Comparison of ENCODE assay signal across 8 cellular contexts in genomic region chr3:56921573-56922571, GRCh38.
A peak's percentile ranks its signal among the peaks of the same experiment; 100 is the strongest.
DNase-seq lines count a peak whose midpoint lies in the region; ATAC-seq and TF ChIP-seq lines count a peak whose summit lies in the region.

No MANE protein-coding gene starts in this region.

- peak overlapping the region; percentile 73 for H3K4me3 Mint-ChIP-seq in activated CD8-positive, alpha-beta T cell treated with anti-CD3 and anti-CD28 coated beads, Interleukin-2, amount 10 ng/mL, durations not matched to agents 7 days and 5 days

- H3K27ac Mint-ChIP-seq in activated CD8-positive, alpha-beta T cell treated with anti-CD3 and anti-CD28 coated beads, Interleukin-2, amount 10 ng/mL, durations not matched to agents 7 days and 5 days: peak overlapping the region; percentile 94

- ATAC-seq in activated CD8-positive, alpha-beta T cell treated with anti-CD3 and anti-CD28 coated beads, Interleukin-2, amount 10 ng/mL, durations not matched to agents 7 days and 5 days: peak; percentile 45

- no peaks in the 10 kb centered on the region for H3K27me3 ChIP-seq in thyroid gland
- H3K27me3 ChIP-seq in MG63: no peaks in the 10 kb centered on the region

- H3K4me3 ChIP-seq in thyroid gland (replicated peaks in 1 of 3): no peak overlapping the region
- H3K4me3 ChIP-seq in MG63: no peak overlapping the region

- intact Hi-C loops in thyroid gland (cut with DNase I): no loop called here

- peak overlapping the region; percentile 58 to 62 (median 60) for H3K27ac ChIP-seq in thyroid gland

- H3K9me3 Mint-ChIP-seq in activated CD8-positive, alpha-beta T cell treated with anti-CD3 and anti-CD28 coated beads, Interleukin-2, amount 10 ng/mL, durations not matched to agents 7 days and 5 days (ENCODE audit: insufficient read depth): no peaks in the 10 kb centered on the region

- H3K36me3 Mint-ChIP-seq in activated CD8-positive, alpha-beta T cell treated with anti-CD3 and anti-CD28 coated beads, Interleukin-2, amount 10 ng/mL, durations not matched to agents 7 days and 5 days (ENCODE audit: low read depth): no peaks in the 10 kb centered on the region

- peaks cover 19 to 49% of the 10 kb centered on the region in 2 donors for H3K4me1 ChIP-seq in thyroid gland

- H3K36me3 ChIP-seq in thyroid gland: no peaks in the 10 kb centered on the region
- H3K36me3 ChIP-seq in MG63: no peaks in the 10 kb centered on the region

- POLR2A ChIA-PET in activated CD8-positive, alpha-beta T cell treated with anti-CD3 and anti-CD28 coated beads, Interleukin-2, amount 10 ng/mL, durations not matched to agents 7 days and 5 days (lab: Charles Lee): interaction anchor here (0.6 to 1.8 kb wide), 4 partner anchors 44 to 292 kb away, joined by 3 to 7 read pairs (median 4); no protein-coding TSS in a partner anchor

- CTCF ChIA-PET in activated CD8-positive, alpha-beta T cell treated with anti-CD3 and anti-CD28 coated beads, Interleukin-2, amount 10 ng/mL, durations not matched to agents 7 days and 5 days (lab: Charles Lee): interaction anchor here (0.6 to 3.2 kb wide), 11 partner anchors 14 to 220 kb away, joined by 3 to 26 read pairs (median 3); partner anchors contain the start of gene ARHGEF3

- peaks cover 89% of the 10 kb centered on the region for H3K4me1 Mint-ChIP-seq in activated CD8-positive, alpha-beta T cell treated with anti-CD3 and anti-CD28 coated beads, Interleukin-2, amount 10 ng/mL, durations not matched to agents 7 days and 5 days (ENCODE audit: low read depth)

- 20% methylated on average over 7 of the region's 7 CpGs for WGBS in thyroid gland, 2 donors

- peak; percentile 21 for DNase-seq in activated CD8-positive, alpha-beta memory T cell treated with anti-CD3 and anti-CD28 coated beads, Interleukin-2, amount 50 U/mL, for 4 hours
- DNase-seq in activated CD8-positive, alpha-beta memory T cell treated with anti-CD3 and anti-CD28 coated beads, Interleukin-2, amount 50 U/mL, for 48 hours: no peak
- DNase-seq in activated CD8-positive, alpha-beta T cell treated with anti-CD3 and anti-CD28 coated beads, Interleukin-2, amount 10 ng/mL, durations not matched to agents 7 days and 5 days: peak; percentile 69
- DNase-seq in iris pigment epithelial cell (ENCODE audit: low read depth) (peak; percentile 77), thyroid gland (peak; percentile 63 to 70), HuH-7.5 (ENCODE audit: low spot score) (no peak), NCI-H2196 (lab: John Stamatoyannopoulos, UW; ENCODE audit: unreplicated experiment) (no peak), MG63 (no peak)

- no peak for TF ChIP-seq POLR2A in thyroid gland (IDR thresholded peaks at IDR 0.05)

- no peak for TF ChIP-seq CTCF in thyroid gland (IDR thresholded peaks at IDR 0.05)

- no peaks in the 10 kb centered on the region for H3K27me3 Mint-ChIP-seq in activated CD8-positive, alpha-beta T cell treated with anti-CD3 and anti-CD28 coated beads, Interleukin-2, amount 10 ng/mL, durations not matched to agents 7 days and 5 days (ENCODE audit: low read depth)

- H3K9me3 ChIP-seq in thyroid gland: no peaks in the 10 kb centered on the region
- H3K9me3 ChIP-seq in MG63: no peaks in the 10 kb centered on the region

Comparison
In these comparisons a context has a peak if more than half of its experiments do, and no peak if none do; other contexts are left out.
1. DNase-seq: peak in activated CD8-positive, alpha-beta memory T cell treated with anti-CD3 and anti-CD28 coated beads, Interleukin-2, amount 50 U/mL, for 4 hours (single experiment), activated CD8-positive, alpha-beta T cell treated with anti-CD3 and anti-CD28 coated beads, Interleukin-2, amount 10 ng/mL, durations not matched to agents 7 days and 5 days (single experiment), iris pigment epithelial cell (single experiment) and thyroid gland (2 of 2); none in activated CD8-positive, alpha-beta memory T cell treated with anti-CD3 and anti-CD28 coated beads, Interleukin-2, amount 50 U/mL, for 48 hours (single experiment), HuH-7.5 (single experiment), NCI-H2196 (single experiment) and MG63 (single experiment).